ENCODE assay signal across 9 cellular contexts in the genomic region with DNA sequence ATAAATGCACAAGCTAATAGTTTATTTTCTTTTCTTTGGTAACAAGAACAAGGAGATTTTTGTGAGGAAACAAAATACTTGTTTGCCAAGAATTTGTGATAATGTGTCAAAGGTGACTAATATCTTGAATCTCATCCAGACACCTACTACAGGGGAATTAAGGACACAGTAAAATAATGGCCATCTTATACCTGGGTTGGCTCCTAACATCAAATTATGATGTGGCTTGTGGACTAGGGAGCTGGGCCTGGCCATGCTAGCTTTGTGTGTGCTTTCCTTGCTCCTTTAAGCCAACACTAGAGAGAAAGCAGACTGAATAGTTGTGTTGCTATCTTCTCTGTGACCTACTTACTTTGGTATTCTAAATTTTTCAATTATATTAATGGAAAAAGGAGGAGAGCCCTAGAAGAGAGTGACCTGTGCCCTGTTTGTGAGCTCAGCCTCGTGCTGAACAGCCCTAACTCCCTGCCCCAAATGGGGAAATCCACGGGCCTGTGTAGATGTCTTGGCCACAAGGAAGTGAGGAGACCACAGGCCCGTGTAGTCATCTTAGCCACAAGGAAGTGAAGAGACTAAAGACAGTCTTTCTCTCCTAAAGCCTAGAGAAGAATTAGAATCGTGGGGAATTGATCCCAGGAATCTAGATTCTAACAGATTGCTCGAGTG. TPM values are rescaled to one million over a fixed set of nuclear protein-coding genes. Genes with fewer than 3 reads are reported as not detected.
DNase-seq lines count a peak whose midpoint lies in the region; ATAC-seq and TF ChIP-seq lines count a peak whose summit lies in the region.
"Had no signal": no experiment of that assay in that cellular context is flagged by ENCODE, and none has a peak within 500 bp of the region (broad histone marks: within the 10 kb centered on the region; RNA-seq: fewer than 3 reads in every experiment).

No MANE protein-coding gene starts in this region.

- peaks cover 2% of the 10 kb centered on the region for H3K9me3 Mint-ChIP-seq in activated B cell treated with CpG ODN at 0.5 μM for 24 hours

- peak overlapping the region; percentile 56 for H3K27ac ChIP-seq in lower lobe of right lung
- H3K27ac ChIP-seq in effector memory CD4-positive, alpha-beta T cell (ENCODE audit: insufficient read depth, low read length, poor library complexity, severe bottlenecking) = no peak overlapping the region

- POLR2A ChIA-PET in activated B cell treated with CpG ODN at 0.5 μM for 24 hours (lab: Charles Lee) = interaction anchor here (1.0 to 2.8 kb wide), 8 partner anchors 8 to 58 kb away, joined by 3 to 27 read pairs (median 4); partner anchors contain the start of gene ARHGAP24

- no peak overlapping the region for H3K4me3 ChIP-seq in lower lobe of right lung
- no peak overlapping the region for H3K4me3 ChIP-seq in effector memory CD4-positive, alpha-beta T cell (ENCODE audit: insufficient read depth, low read depth, low read length, poor library complexity, severe bottlenecking)

- H3K36me3 ChIP-seq in lower lobe of right lung = no peaks in the 10 kb centered on the region
- H3K36me3 ChIP-seq in effector memory CD4-positive, alpha-beta T cell (ENCODE audit: control insufficient read depth, insufficient read depth, low read length) = no peaks in the 10 kb centered on the region

- peak overlapping the region; percentile 44 for H3K4me3 Mint-ChIP-seq in activated B cell treated with CpG ODN at 0.5 μM for 24 hours
- H3K4me3 Mint-ChIP-seq: activated naive CD8-positive, alpha-beta T cell treated with anti-CD3 and anti-CD28 coated beads, Interleukin-2, amount 10 ng/mL, durations not matched to agents 7 days and 5 days had no signal

- no peaks in the 10 kb centered on the region for H3K27me3 ChIP-seq in lower lobe of right lung (ENCODE audit: low read depth)
- no peaks in the 10 kb centered on the region for H3K27me3 ChIP-seq in effector memory CD4-positive, alpha-beta T cell (replicated peaks; ENCODE audit: control insufficient read depth, insufficient read depth, low read length, poor library complexity, severe bottlenecking)

- H3K27me3 Mint-ChIP-seq in activated B cell treated with CpG ODN at 0.5 μM for 24 hours = no peaks in the 10 kb centered on the region
- H3K27me3 Mint-ChIP-seq: activated naive CD8-positive, alpha-beta T cell treated with anti-CD3 and anti-CD28 coated beads, Interleukin-2, amount 10 ng/mL, durations not matched to agents 7 days and 5 days had no signal

- ATAC-seq in GM21390 (IDR thresholded peaks at IDR 0.05; ENCODE audit: unreplicated experiment) (peak; percentile 99), HG03520 (IDR thresholded peaks at IDR 0.05; ENCODE audit: unreplicated experiment) (peak; percentile 98), activated B cell treated with CpG ODN at 0.5 μM for 24 hours (ENCODE audit: low read depth) (peak; percentile 98), lower lobe of right lung (peak; percentile 93 to 97)

- H3K4me1 Mint-ChIP-seq in activated B cell treated with CpG ODN at 0.5 μM for 24 hours = peaks cover 75% of the 10 kb centered on the region
- H3K4me1 Mint-ChIP-seq: activated naive CD8-positive, alpha-beta T cell treated with anti-CD3 and anti-CD28 coated beads, Interleukin-2, amount 10 ng/mL, durations not matched to agents 7 days and 5 days had no signal

- DNase-seq in CD1c-positive myeloid dendritic cell (ENCODE audit: extremely low spot score) (peak; percentile 84), activated B cell treated with CpG ODN at 0.5 μM for 24 hours (peak; percentile 35), lower lobe of right lung (peak; percentile 79), NCI-H187 (lab: John Stamatoyannopoulos, UW) (no peak), activated T-cell treated with anti-CD3 and anti-CD28 coated beads for 4 hours (no peak)
- no peak for DNase-seq in effector memory CD4-positive, alpha-beta T cell
- DNase-seq: activated naive CD8-positive, alpha-beta T cell treated with anti-CD3 and anti-CD28 coated beads, Interleukin-2, amount 10 ng/mL, durations not matched to agents 7 days and 5 days had no signal

- H3K4me1 ChIP-seq in lower lobe of right lung = peaks cover 16% of the 10 kb centered on the region
- no peaks in the 10 kb centered on the region for H3K4me1 ChIP-seq in effector memory CD4-positive, alpha-beta T cell (ENCODE audit: control insufficient read depth, insufficient read depth, low read length, poor library complexity, severe bottlenecking)

- TF ChIP-seq CTCF in activated B cell treated with CpG ODN at 0.5 μM for 24 hours (IDR thresholded peaks at IDR 0.05) (no peak), lower lobe of right lung (IDR thresholded peaks at IDR 0.05) (no peak)

- CTCF ChIA-PET in activated B cell treated with CpG ODN at 0.5 μM for 24 hours (lab: Charles Lee) = interaction anchor here (1.6 kb wide), 1 partner anchor 24 kb away, joined by 5 read pairs; the partner anchor contains the start of gene ARHGAP24

- H3K9me3 ChIP-seq in lower lobe of right lung = no peaks in the 10 kb centered on the region
- H3K9me3 ChIP-seq in effector memory CD4-positive, alpha-beta T cell (ENCODE audit: control insufficient read depth, low read length) = no peaks in the 10 kb centered on the region

- intact Hi-C loops in activated B cell treated with CpG ODN at 0.5 μM for 24 hours (cut with micrococcal nuclease) (loop anchor here (1.0 to 10.0 kb wide), 6 partner anchors 8 to 467 kb away; partner anchors contain the start of gene ARHGAP24), lower lobe of right lung (cut with DNase I) (no loop called here)

- H3K36me3 Mint-ChIP-seq in activated B cell treated with CpG ODN at 0.5 μM for 24 hours (ENCODE audit: low read depth) = peaks cover 18% of the 10 kb centered on the region
- H3K36me3 Mint-ChIP-seq: activated naive CD8-positive, alpha-beta T cell treated with anti-CD3 and anti-CD28 coated beads, Interleukin-2, amount 10 ng/mL, durations not matched to agents 7 days and 5 days had no signal

- peak overlapping the region; percentile 81 for H3K27ac Mint-ChIP-seq in activated B cell treated with CpG ODN at 0.5 μM for 24 hours
- H3K27ac Mint-ChIP-seq: activated naive CD8-positive, alpha-beta T cell treated with anti-CD3 and anti-CD28 coated beads, Interleukin-2, amount 10 ng/mL, durations not matched to agents 7 days and 5 days had no signal

RNA-seq across cellular contexts. Expression of gene ARHGAP24, which starts 23.3 kb away (rescaled TPM):
- 155 and 231 TPM in 2 replicates for total RNA-seq in activated B cell treated with CpG ODN at 0.5 μM for 24 hours
- total RNA-seq in lower lobe of right lung = 28.7 TPM

Comparison
In these comparisons a context has a peak if more than half of its experiments do, and no peak if none do; other contexts are left out.
1. DNase-seq: peak in CD1c-positive myeloid dendritic cell (single experiment), activated B cell treated with CpG ODN at 0.5 μM for 24 hours (single experiment) and lower lobe of right lung (single experiment); none in NCI-H187 (0 of 2), effector memory CD4-positive, alpha-beta T cell (0 of 3) and activated T-cell treated with anti-CD3 and anti-CD28 coated beads for 4 hours (single experiment).
2. Peak in every context shown above with its lines, with median percentiles within 50 percentile points of each other: ATAC-seq.